Comparison of ENCODE assay signal across 8 cellular contexts in the genomic region with DNA sequence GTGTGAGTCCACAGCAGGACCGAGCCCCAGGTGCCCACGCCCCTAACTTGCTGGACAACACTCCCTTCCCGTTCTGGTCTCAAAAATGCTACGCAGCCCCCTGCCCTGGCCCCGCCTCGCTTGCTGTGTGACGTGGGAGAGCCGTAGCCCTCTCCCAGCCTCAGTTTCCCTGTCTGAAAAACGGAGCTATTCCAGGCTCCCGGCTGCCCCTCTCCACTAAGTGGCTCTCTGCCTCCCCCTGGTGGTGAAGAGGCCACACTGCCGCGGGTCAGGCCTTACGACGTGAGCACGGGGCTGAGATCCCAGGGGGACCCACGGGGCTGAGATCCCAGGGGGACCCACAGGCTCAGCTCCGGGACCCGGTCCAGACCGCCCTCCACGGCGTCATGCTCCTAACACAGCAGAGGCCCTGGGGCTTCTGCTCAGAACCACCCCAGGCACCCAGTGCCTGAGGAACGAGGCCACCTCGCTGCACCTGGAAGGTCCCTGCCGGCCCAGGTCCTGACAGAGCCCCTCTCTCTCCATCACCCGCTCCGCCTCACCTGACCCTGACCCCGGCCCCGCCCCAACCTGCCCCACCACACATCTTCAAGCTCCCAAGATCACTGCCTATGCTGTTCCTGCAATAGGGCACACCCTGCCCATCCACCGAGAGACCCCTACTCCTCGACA. TPM values are rescaled to one million over a fixed set of nuclear protein-coding genes. Genes with fewer than 3 reads are reported as not detected.
DNase-seq lines count a peak whose midpoint lies in the region; ATAC-seq, FAIRE-seq and TF ChIP-seq lines count a peak whose summit lies in the region.

No MANE protein-coding gene starts in this region.

- H3K27ac Mint-ChIP-seq in CD14-positive monocyte, result peak overlapping the region in 2 of 7 donors; percentile 5 to 47
- no peak overlapping the region for H3K27ac Mint-ChIP-seq in natural killer cell treated with Interleukin-12 subunit alpha and Interleukin-12 subunit beta and Interleukin-15 and Interleukin-18, amount 100 ng/mL, for 72 hours

- peaks cover 1 to 4% (median 3%) of the 10 kb centered on the region in 3 donors for H3K27me3 Mint-ChIP-seq in CD14-positive monocyte (ENCODE audit: low read depth in 3 of 3)
- peaks cover 0 to 3% of the 10 kb centered on the region in 2 donors for H3K27me3 Mint-ChIP-seq in natural killer cell treated with Interleukin-12 subunit alpha and Interleukin-12 subunit beta and Interleukin-15 and Interleukin-18, amount 100 ng/mL, for 72 hours

- no peak overlapping the region for H3K4me3 ChIP-seq in NT2/D1 (ENCODE audit: insufficient read length, low read depth)

- peak overlapping the region; percentile 70 for H3K9ac ChIP-seq in NT2/D1 (ENCODE audit: insufficient read length, low read depth)

- H3K27me3 ChIP-seq in NT2/D1 (ENCODE audit: insufficient read depth, insufficient read length), result no peaks in the 10 kb centered on the region

- peaks cover 0 to 2% (median 0%) of the 10 kb centered on the region in 7 donors for H3K9me3 Mint-ChIP-seq in CD14-positive monocyte
- no peaks in the 10 kb centered on the region for H3K9me3 Mint-ChIP-seq in natural killer cell treated with Interleukin-12 subunit alpha and Interleukin-12 subunit beta and Interleukin-15 and Interleukin-18, amount 100 ng/mL, for 72 hours

- 0 out of 2 replicates have a peak, but pooled peaks have one; percentile 10 for TF ChIP-seq POLR2A in H54 (IDR thresholded peaks at IDR 0.05; ENCODE audit: low read depth, low read length)
- peak; percentile 8 for TF ChIP-seq POLR2A in erythroblast (IDR thresholded peaks at IDR 0.05; ENCODE audit: low read length)

- peak; percentile 59 to 72 for ATAC-seq in natural killer cell treated with Interleukin-12 subunit alpha and Interleukin-12 subunit beta and Interleukin-15 and Interleukin-18, amount 100 ng/mL, for 72 hours
- no peak for ATAC-seq in stimulated activated naive CD8-positive, alpha-beta T cell treated with anti-CD3 and anti-CD28 coated beads, Interleukin-15, Interleukin-2, amounts not matched to agents 100 U/mL and 50 U/mL, for 24 hours
- ATAC-seq in HG03378 (IDR thresholded peaks at IDR 0.05; ENCODE audit: unreplicated experiment), result no peak

- no peaks in the 10 kb centered on the region for H3K9me3 ChIP-seq in NT2/D1 (ENCODE audit: insufficient read depth, low read length)

- FAIRE-seq in H54 (lab: Jason Lieb, UNC), result no peak

- intact Hi-C loops in CD14-positive monocyte (cut with micrococcal nuclease), result loop anchor here (2.0 to 10.0 kb wide), 3 partner anchors 40 to 238 kb away; no protein-coding TSS in a partner anchor

- peaks cover 2% of the 10 kb centered on the region for H3K4me1 Mint-ChIP-seq in CD14-positive monocyte
- H3K4me1 Mint-ChIP-seq in natural killer cell treated with Interleukin-12 subunit alpha and Interleukin-12 subunit beta and Interleukin-15 and Interleukin-18, amount 100 ng/mL, for 72 hours (ENCODE audit: low read depth in 2 of 2), result peaks cover 3 to 5% of the 10 kb centered on the region in 2 donors

- TF ChIP-seq CTCF in CD14-positive monocyte (IDR thresholded peaks at IDR 0.05), result peak; percentile 99

- peaks cover 15% of the 10 kb centered on the region for H3K36me3 ChIP-seq in NT2/D1 (ENCODE audit: insufficient read depth, insufficient read length, low read length)

- no peak for DNase-seq in CD14-positive monocyte (ENCODE audit: low spot score)
- DNase-seq in H54 (ENCODE audit: insufficient read length, low spot score), result peak; percentile 87
- peak; percentile 63 for DNase-seq in NT2/D1 (ENCODE audit: low read depth, low spot score)
- DNase-seq in activated T-cell treated with anti-CD3 and anti-CD28 coated beads for 4 hours, result peak; percentile 82
- peak; percentile 69 to 87 for DNase-seq in erythroblast (lab: John Stamatoyannopoulos, UW)
- DNase-seq in natural killer cell treated with Interleukin-12 subunit alpha and Interleukin-12 subunit beta and Interleukin-15 and Interleukin-18, amount 100 ng/mL, for 72 hours (ENCODE audit: low spot score), result peak; percentile 80
- peak; percentile 89 for DNase-seq in stimulated activated naive CD8-positive, alpha-beta T cell treated with anti-CD3 and anti-CD28 coated beads, Interleukin-15, Interleukin-2, amounts not matched to agents 100 U/mL and 50 U/mL, for 24 hours

- H3K36me3 Mint-ChIP-seq in CD14-positive monocyte, result peaks cover 0 to 9% of the 10 kb centered on the region in 2 donors
- H3K36me3 Mint-ChIP-seq in natural killer cell treated with Interleukin-12 subunit alpha and Interleukin-12 subunit beta and Interleukin-15 and Interleukin-18, amount 100 ng/mL, for 72 hours, result no peaks in the 10 kb centered on the region

- H3K4me3 Mint-ChIP-seq in CD14-positive monocyte, result peak overlapping the region in 1 of 2 donors; percentile 31
- no peak overlapping the region for H3K4me3 Mint-ChIP-seq in natural killer cell treated with Interleukin-12 subunit alpha and Interleukin-12 subunit beta and Interleukin-15 and Interleukin-18, amount 100 ng/mL, for 72 hours

- H3K4me1 ChIP-seq in NT2/D1 (ENCODE audit: insufficient read depth, insufficient read length), result peaks cover 23% of the 10 kb centered on the region

RNA-seq across cellular contexts. Expression of gene MICALL2, which starts 26.7 kb away (rescaled TPM):
- polyA plus RNA-seq in CD14-positive monocyte, result under 1 TPM; 0.14 to 0.72 TPM
- 1 to 10 TPM; 2.0 to 2.1 TPM for total RNA-seq in natural killer cell treated with Interleukin-12 subunit alpha and Interleukin-12 subunit beta and Interleukin-15 and Interleukin-18, amount 100 ng/mL, for 72 hours

Comparison
In these comparisons a context has a peak if more than half of its experiments do, and no peak if none do; other contexts are left out.
1. ATAC-seq: peak in natural killer cell treated with Interleukin-12 subunit alpha and Interleukin-12 subunit beta and Interleukin-15 and Interleukin-18, amount 100 ng/mL, for 72 hours (2 of 2); none in stimulated activated naive CD8-positive, alpha-beta T cell treated with anti-CD3 and anti-CD28 coated beads, Interleukin-15, Interleukin-2, amounts not matched to agents 100 U/mL and 50 U/mL, for 24 hours (single experiment) and HG03378 (single experiment).